ENCODE assay signal across 8 cellular contexts in genomic region chr12:63668800-63669365, GRCh38. TPM values are rescaled to one million over a fixed set of nuclear protein-coding genes. Genes with fewer than 3 reads are reported as not detected.
DNase-seq lines count a peak whose midpoint lies in the region; ATAC-seq and TF ChIP-seq lines count a peak whose summit lies in the region.
"Not testable (repeated sequence)": the region's sequence is repeated elsewhere in the genome, so short reads cannot be mapped to it uniquely, and the experiment has no call there.

No MANE protein-coding gene starts in this region.

- not testable (repeated sequence) for H3K4me1 ChIP-seq in mesodermal cell (ENCODE audit: control insufficient read depth, insufficient read depth, low read length, poor library complexity, severe bottlenecking)

- DNase-seq in CD1c-positive myeloid dendritic cell (ENCODE audit: extremely low spot score): peak; percentile 1
- DNase-seq in SK-MEL-5 (ENCODE audit: low read depth, low spot score): peak; percentile 5
- peak; percentile 20 to 62 for DNase-seq in foreskin fibroblast
- DNase-seq in stimulated activated CD8-positive, alpha-beta memory T cell treated with anti-CD3 and anti-CD28 coated beads, Interleukin-12 subunit alpha, Interleukin-12 subunit beta, amount 100 ng/mL, for 1 hour (ENCODE audit: low read depth): peak; percentile 1

- ATAC-seq in GM19438 (IDR thresholded peaks at IDR 0.05; ENCODE audit: low read depth, unreplicated experiment): peak; percentile 42
- ATAC-seq in HG03442 (IDR thresholded peaks at IDR 0.05; ENCODE audit: unreplicated experiment): peak; percentile 42

- peak overlapping the region; percentile 55 for H3K27ac ChIP-seq in angular gyrus (ENCODE audit: low read depth, low read length)
- H3K27ac ChIP-seq in mesodermal cell (ENCODE audit: low read depth, low read length, severe bottlenecking): not testable (repeated sequence)

- not testable (repeated sequence) for H3K9me3 ChIP-seq in mesodermal cell (ENCODE audit: control insufficient read depth, low read length)

- not testable (repeated sequence) for H3K36me3 ChIP-seq in mesodermal cell (ENCODE audit: control insufficient read depth, insufficient read depth, low read length)

- H3K4me3 ChIP-seq in foreskin fibroblast (ENCODE audit: low read depth in 1 of 2, low read length in 2 of 2): peak overlapping the region; percentile 76 to 96
- H3K4me3 ChIP-seq in mesodermal cell (ENCODE audit: extremely low read depth, insufficient read depth, low read length, poor library complexity, severe bottlenecking): peak overlapping the region; percentile 58

- not testable (repeated sequence) for TF ChIP-seq CTCF in foreskin fibroblast (IDR thresholded peaks at IDR 0.05; ENCODE audit: low read depth, low read length)

- 1 to 3% methylated on average over 19 to 29 of the region's 44 CpGs for WGBS in mesodermal cell (ENCODE audit: insufficient coverage in 2 of 2), 2 experiments

- in situ Hi-C loops in SK-MEL-5 (cut with HindIII; ENCODE audit: low pct_unique_long_range_greater_than_20kb, low sequenced_read_pairs): not testable (repeated sequence)

RNA-seq across cellular contexts. Expression of gene DPY19L2, which starts 0.6 kb away (rescaled TPM):
- total RNA-seq in SK-MEL-5 (2014; rRNA removed; shearing (Covaris generic)): 3.2 and 4.1 TPM in 2 replicates
- polyA plus RNA-seq in SK-MEL-5 (2015; cell fraction: cytosol; rRNA removed): 2.3 and 3.9 TPM in 2 replicates
- 45.3 and 90.4 TPM in 2 replicates for polyA plus RNA-seq in SK-MEL-5 (2015; cell fraction: nucleus; rRNA removed)
- polyA plus RNA-seq in mesodermal cell (2013, experiment 1 of 2): 2.3 TPM
- polyA plus RNA-seq in mesodermal cell (2013, experiment 2 of 2): 1.2 TPM
